ENCODE assay signal across 8 cellular contexts in genomic region chr1:46247433-46248121, GRCh38. TPM values are rescaled to one million over a fixed set of nuclear protein-coding genes. Genes with fewer than 3 reads are reported as not detected.
DNase-seq lines count a peak whose midpoint lies in the region; TF ChIP-seq lines count a peak whose summit lies in the region.

TSS of gene RAD54L (plus strand) at chr1:46247763. CDS start at chr1:46248406, 643 bp downstream.

- H3T11ph ChIP-seq in H9 (ENCODE audit: low read length), result no peak within 1 kb of the TSS

- H4K20me1 ChIP-seq in H9 (ENCODE audit: control insufficient read depth, insufficient read depth, insufficient read length), result no peaks in the 10 kb centered on the region

- peaks cover 31 to 36% (median 35%) of the 10 kb centered on the region in 3 experiments; a peak in 6 of 7 replicates for H3K36me3 Mint-ChIP-seq in H9 (ENCODE audit: insufficient read depth in 1 of 3, low read depth in 3 of 3)
- peaks cover 26% of the 10 kb centered on the region for H3K36me3 Mint-ChIP-seq in nephron progenitor cell (ENCODE audit: low read depth)
- H3K36me3 Mint-ChIP-seq in stimulated activated naive CD8-positive, alpha-beta T cell treated with anti-CD3 and anti-CD28 coated beads, Interleukin-15, Interleukin-2, amounts not matched to agents 100 ng/mL and 50 ng/mL, for 24 hours (ENCODE audit: low read depth), result peaks cover 35% of the 10 kb centered on the region

- H3K23me2 ChIP-seq in H9 (ENCODE audit: insufficient read length, low read depth, low read length, poor library complexity, severe bottlenecking), result peaks cover 6% of the 10 kb centered on the region

- H3K79me1 ChIP-seq in H9 (ENCODE audit: insufficient read depth, low read depth, low read length, poor library complexity, severe bottlenecking), result peaks cover 4% of the 10 kb centered on the region

- H4K91ac ChIP-seq in H9 (ENCODE audit: insufficient read length, low read depth, low read length), result no peak within 1 kb of the TSS

- H4K5ac ChIP-seq in H9 (ENCODE audit: insufficient read length, low read depth, low read length), result peak within 1 kb of the TSS; percentile 34

- H3K14ac ChIP-seq in H9 (ENCODE audit: insufficient read depth, low read length), result peak within 1 kb of the TSS; percentile 96

- H2BK120ac ChIP-seq in H9 (ENCODE audit: low read depth, low read length, poor library complexity, severe bottlenecking), result peak within 1 kb of the TSS; percentile 65

- no peaks in the 10 kb centered on the region for H3K27me3 ChIP-seq in H9 (ENCODE audit: insufficient read depth, low read length)
- H3K27me3 ChIP-seq in MG63, result no peaks in the 10 kb centered on the region

- no peak within 1 kb of the TSS for H3K23ac ChIP-seq in H9 (ENCODE audit: insufficient read length, low read depth, low read length)

- H3K9me3 ChIP-seq in ES-I3 (ENCODE audit: control insufficient read depth, insufficient read depth, low read length) (no peaks in the 10 kb centered on the region), H9 (ENCODE audit: control insufficient read depth, low read depth, low read length) (no peaks in the 10 kb centered on the region), MG63 (no peaks in the 10 kb centered on the region)

- no peak within 1 kb of the TSS for H2BK12ac ChIP-seq in H9 (ENCODE audit: insufficient read length, low read depth, low read length)

- peaks cover 24% of the 10 kb centered on the region for H3K36me3 ChIP-seq in ES-I3 (ENCODE audit: insufficient read depth, low read length)
- peaks cover 22% of the 10 kb centered on the region for H3K36me3 ChIP-seq in MG63

- H3K4me1 Mint-ChIP-seq in H9 (peaks cover 9 to 17% of the 10 kb centered on the region in 2 experiments), nephron progenitor cell (peaks cover 34% of the 10 kb centered on the region)
- H3K4me1 Mint-ChIP-seq in stimulated activated naive CD8-positive, alpha-beta T cell treated with anti-CD3 and anti-CD28 coated beads, Interleukin-15, Interleukin-2, amounts not matched to agents 100 ng/mL and 50 ng/mL, for 24 hours (ENCODE audit: low read depth), result peaks cover 30% of the 10 kb centered on the region

- peak within 1 kb of the TSS; percentile 80 for H2BK5ac ChIP-seq in H9 (ENCODE audit: insufficient read length, low read length)

- peak within 1 kb of the TSS; percentile 89 for H2AFZ ChIP-seq in H9 (ENCODE audit: low read length)

- no peak for TF ChIP-seq CTCF in H9 (conservative IDR thresholded peaks at IDR 0.05)
- no peak for TF ChIP-seq CTCF in fibroblast of the aortic adventitia (IDR thresholded peaks at IDR 0.05; ENCODE audit: insufficient read depth, low read length)
- no peak for TF ChIP-seq CTCF in nephron progenitor cell (IDR thresholded peaks at IDR 0.05)

- peaks cover 5% of the 10 kb centered on the region in 2 experiments for H3K9me3 Mint-ChIP-seq in H9
- H3K9me3 Mint-ChIP-seq in nephron progenitor cell, result peaks cover 10% of the 10 kb centered on the region
- no peaks in the 10 kb centered on the region for H3K9me3 Mint-ChIP-seq in stimulated activated naive CD8-positive, alpha-beta T cell treated with anti-CD3 and anti-CD28 coated beads, Interleukin-15, Interleukin-2, amounts not matched to agents 100 ng/mL and 50 ng/mL, for 24 hours

- H3K9ac ChIP-seq in ES-I3 (ENCODE audit: low read depth, low read length) (peak within 1 kb of the TSS; percentile 100), H9 (ENCODE audit: extremely low read depth, insufficient read length, low read length) (peak within 1 kb of the TSS; percentile 97)

- no peak within 1 kb of the TSS; the same call in 1 of the 2 replicates for H3K4ac ChIP-seq in H9 (ENCODE audit: low read depth, low read length)

- peak within 1 kb of the TSS; percentile 69 for H3K4me3 ChIP-seq in MG63
- peak within 1 kb of the TSS; percentile 90 for H3K4me3 ChIP-seq in fibroblast of the aortic adventitia (ENCODE audit: low read depth, low read length)

- no CpG with 5 or more reads among the region's 50 CpGs for WGBS in H9 (ENCODE audit: extremely low coverage, insufficient read length, low lambda C conversion rate)

- H3K27ac Mint-ChIP-seq in H9 (peak within 1 kb of the TSS; percentile 95 to 99 (median 99)), nephron progenitor cell (peak within 1 kb of the TSS; percentile 96)
- H3K27ac Mint-ChIP-seq in stimulated activated naive CD8-positive, alpha-beta T cell treated with anti-CD3 and anti-CD28 coated beads, Interleukin-15, Interleukin-2, amounts not matched to agents 100 ng/mL and 50 ng/mL, for 24 hours, result peak within 1 kb of the TSS; percentile 98

- peak within 1 kb of the TSS; percentile 93 to 96 for H3K4me3 Mint-ChIP-seq in H9
- peak within 1 kb of the TSS; percentile 97 for H3K4me3 Mint-ChIP-seq in nephron progenitor cell
- H3K4me3 Mint-ChIP-seq in stimulated activated naive CD8-positive, alpha-beta T cell treated with anti-CD3 and anti-CD28 coated beads, Interleukin-15, Interleukin-2, amounts not matched to agents 100 ng/mL and 50 ng/mL, for 24 hours, result peak within 1 kb of the TSS; percentile 98

- H3K56ac ChIP-seq in H9 (ENCODE audit: insufficient read length, low read depth, low read length), result no peak within 1 kb of the TSS

- peak within 1 kb of the TSS; percentile 96 for H3K18ac ChIP-seq in H9 (ENCODE audit: insufficient read length, low read depth, low read length)

- DNase-seq in H9 (peak; percentile 99), MG63 (peak; percentile 99), SHP77 (lab: John Stamatoyannopoulos, UW) (peak; percentile 98), fibroblast of the aortic adventitia (ENCODE audit: low read depth) (peak; percentile 99), nephron progenitor cell (peak; percentile 97)
- peak; percentile 94 for DNase-seq in activated T-helper 9 cell treated with anti-CD3 and anti-CD28 coated beads, Interleukin-2, amount 50 U/mL, for 16 hours (ENCODE audit: low read depth)

- H3K27me3 Mint-ChIP-seq in H9 (ENCODE audit: low read depth) (peaks cover 1% of the 10 kb centered on the region; the same call in 1 of the 2 replicates), nephron progenitor cell (ENCODE audit: low read depth, poor library complexity) (no peaks in the 10 kb centered on the region)
- H3K27me3 Mint-ChIP-seq in stimulated activated naive CD8-positive, alpha-beta T cell treated with anti-CD3 and anti-CD28 coated beads, Interleukin-15, Interleukin-2, amounts not matched to agents 100 ng/mL and 50 ng/mL, for 24 hours, result no peaks in the 10 kb centered on the region

- peak within 1 kb of the TSS; percentile 86 for H3K4me2 ChIP-seq in H9 (ENCODE audit: insufficient read depth, insufficient read length, low read length)

- no peak within 1 kb of the TSS for H2AK5ac ChIP-seq in H9 (ENCODE audit: insufficient read length, low read length)

- H3K27ac ChIP-seq in H9 (ENCODE audit: insufficient read length, low read depth, low read length), result peak within 1 kb of the TSS; percentile 78

- peaks cover 4% of the 10 kb centered on the region; the same call in 1 of the 2 replicates for H3K79me2 ChIP-seq in H9 (ENCODE audit: insufficient read depth, low read length)

- no peak within 1 kb of the TSS for H2BK20ac ChIP-seq in H9 (ENCODE audit: low read depth, low read length, poor library complexity, severe bottlenecking)

- no peak within 1 kb of the TSS for H2BK15ac ChIP-seq in H9 (ENCODE audit: low read depth, low read length)

- H3K4me1 ChIP-seq in ES-I3 (ENCODE audit: insufficient read depth, low read length), result peaks cover 7% of the 10 kb centered on the region
- H3K4me1 ChIP-seq in H9 (ENCODE audit: insufficient read depth, low read length), result no peaks in the 10 kb centered on the region

- peak within 1 kb of the TSS; percentile 36 for H4K8ac ChIP-seq in H9 (replicated peaks; ENCODE audit: insufficient read length, low read depth, low read length)

RNA-seq across cellular contexts. Expression of gene RAD54L, which starts in this region (rescaled TPM):
- total RNA-seq in H9 (2021), result 43.4 and 46.8 TPM in 2 replicates
- 3.3 and 15.3 TPM in 2 replicates for total RNA-seq in MG63 (2014; rRNA removed; shearing (Covaris generic); ENCODE audit: low replicate concordance)
- 0.90 and 9.7 TPM in 2 replicates for total RNA-seq in fibroblast of the aortic adventitia (ENCODE audit: low replicate concordance)

Comparison
In these comparisons a context has a peak if more than half of its experiments do, and no peak if none do; other contexts are left out.
1. Peak in every context shown above with its lines: DNase-seq, H3K4me3 ChIP-seq and H3K27ac ChIP-seq.